Comparison of ENCODE assay signal across 7 cellular contexts in the genomic region with DNA sequence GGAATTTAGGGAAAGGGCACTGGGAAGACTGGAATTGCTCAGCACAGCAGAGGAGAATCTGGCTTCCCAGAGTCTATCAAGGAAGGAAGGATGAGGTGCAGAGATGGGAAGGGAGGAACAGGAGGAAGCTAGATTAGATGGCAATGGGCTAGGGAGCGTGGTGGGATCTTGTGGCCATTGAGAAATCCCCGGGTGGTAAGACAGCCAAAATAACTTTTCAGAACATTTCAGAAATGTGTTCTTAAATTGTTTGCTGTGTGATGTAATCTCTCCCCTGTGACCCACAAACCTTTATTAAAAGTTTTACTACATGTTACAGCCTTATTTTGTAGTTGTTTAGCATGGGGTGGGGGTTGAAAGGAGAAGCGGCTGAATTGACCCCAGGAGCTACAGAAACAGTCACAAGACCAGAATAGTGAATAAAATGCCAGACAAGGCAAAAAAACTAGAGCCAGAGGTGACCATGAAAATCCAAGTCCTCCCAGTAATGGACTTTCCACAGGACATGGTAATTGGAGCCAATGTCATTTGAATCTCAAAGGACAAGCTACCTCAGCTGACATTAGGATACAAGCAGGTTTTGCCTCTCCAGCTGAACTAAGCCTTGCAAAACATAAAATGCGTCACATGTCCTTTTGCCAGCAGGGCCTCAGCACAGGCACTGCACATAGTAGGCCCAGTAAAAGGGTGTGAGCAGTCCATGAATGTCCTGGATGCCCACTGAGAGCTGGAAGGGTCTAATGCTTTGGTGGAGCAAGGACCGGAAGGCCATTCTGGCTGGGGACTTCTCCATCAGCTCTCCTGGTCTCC. TPM values are rescaled to one million over a fixed set of nuclear protein-coding genes. Genes with fewer than 3 reads are reported as not detected.
DNase-seq lines count a peak whose midpoint lies in the region; ATAC-seq, FAIRE-seq and TF ChIP-seq lines count a peak whose summit lies in the region.

No MANE protein-coding gene starts in this region.

- no peak overlapping the region for H3K9ac ChIP-seq in kidney (ENCODE audit: low read length in 2 of 2)

- no peaks in the 10 kb centered on the region for H3K9me3 Mint-ChIP-seq in IgD-negative memory B cell
- no peaks in the 10 kb centered on the region for H3K9me3 Mint-ChIP-seq in stimulated activated naive B cell treated with anti-CD40 and anti-IgM and Interleukin-4, amounts not matched to agents 10 μg/mL and 1 μg/mL and 100 μg/mL, for 72 hours

- H3K36me3 Mint-ChIP-seq in IgD-negative memory B cell = no peaks in the 10 kb centered on the region
- H3K36me3 Mint-ChIP-seq in stimulated activated naive B cell treated with anti-CD40 and anti-IgM and Interleukin-4, amounts not matched to agents 10 μg/mL and 1 μg/mL and 100 μg/mL, for 72 hours = peaks cover 3 to 4% of the 10 kb centered on the region in 2 donors

- no peaks in the 10 kb centered on the region for H3K36me3 ChIP-seq in ascending aorta
- peaks cover 0 to 2% of the 10 kb centered on the region in 2 donors for H3K36me3 ChIP-seq in kidney (ENCODE audit: control insufficient read depth in 1 of 2, insufficient read depth in 2 of 2, low read length in 2 of 2)

- no peaks in the 10 kb centered on the region for H3K27me3 Mint-ChIP-seq in IgD-negative memory B cell
- peaks cover 6 to 12% of the 10 kb centered on the region in 2 donors for H3K27me3 Mint-ChIP-seq in stimulated activated naive B cell treated with anti-CD40 and anti-IgM and Interleukin-4, amounts not matched to agents 10 μg/mL and 1 μg/mL and 100 μg/mL, for 72 hours

- no peaks in the 10 kb centered on the region for H3K27me3 ChIP-seq in ascending aorta

- H3K4me3 ChIP-seq in ascending aorta (no peak overlapping the region), kidney (ENCODE audit: low read length in 2 of 2) (no peak overlapping the region)

- intact Hi-C loops in ascending aorta (cut with DNase I) = loop anchor here (1.0 to 5.0 kb wide), 5 partner anchors 73 to 435 kb away; partner anchors contain the start of genes CSF1 and GNAI3
- intact Hi-C loops in kidney (cut with DNase I) = loop anchor here (5.0 kb wide), 1 partner anchor 206 kb away; no protein-coding TSS in a partner anchor

- TF ChIP-seq CTCF in ascending aorta (IDR thresholded peaks at IDR 0.05) (no peak), kidney (IDR thresholded peaks at IDR 0.05; ENCODE audit: borderline replicate concordance, extremely low read depth, insufficient read depth) (no peak)

- peaks cover 26 to 30% (median 26%) of the 10 kb centered on the region in 3 donors for H3K4me1 Mint-ChIP-seq in IgD-negative memory B cell
- H3K4me1 Mint-ChIP-seq in stimulated activated naive B cell treated with anti-CD40 and anti-IgM and Interleukin-4, amounts not matched to agents 10 μg/mL and 1 μg/mL and 100 μg/mL, for 72 hours = peaks cover 16 to 40% of the 10 kb centered on the region in 2 donors

- peak overlapping the region in 3 of 4 donors; percentile 60 to 90 (median 74) for H3K4me3 Mint-ChIP-seq in IgD-negative memory B cell
- H3K4me3 Mint-ChIP-seq in stimulated activated naive B cell treated with anti-CD40 and anti-IgM and Interleukin-4, amounts not matched to agents 10 μg/mL and 1 μg/mL and 100 μg/mL, for 72 hours = no peak overlapping the region

- no peak for ATAC-seq in stimulated activated naive B cell treated with anti-CD40 and anti-IgM and Interleukin-4, amounts not matched to agents 10 μg/mL and 1 μg/mL and 100 μg/mL, for 72 hours (replicated peaks)
- no peak for ATAC-seq in HG03025 (IDR thresholded peaks at IDR 0.05; ENCODE audit: low FRiP score, unreplicated experiment)

- peak overlapping the region; percentile 35 to 97 for H3K27ac ChIP-seq in ascending aorta
- peak overlapping the region; percentile 2 to 46 for H3K27ac ChIP-seq in kidney (ENCODE audit: low read depth in 2 of 2, low read length in 2 of 2)

- peak overlapping the region in 2 of 3 donors; percentile 57 to 97 for H3K27ac Mint-ChIP-seq in IgD-negative memory B cell
- H3K27ac Mint-ChIP-seq in stimulated activated naive B cell treated with anti-CD40 and anti-IgM and Interleukin-4, amounts not matched to agents 10 μg/mL and 1 μg/mL and 100 μg/mL, for 72 hours = peak overlapping the region; percentile 60

- peaks cover 9 to 10% of the 10 kb centered on the region in 2 donors for H3K4me1 ChIP-seq in ascending aorta
- H3K4me1 ChIP-seq in kidney (ENCODE audit: control insufficient read depth in 1 of 2, insufficient read depth in 1 of 2, low read depth in 1 of 2, low read length in 2 of 2) = peaks cover 27 to 28% of the 10 kb centered on the region in 2 donors

- H3K9me3 ChIP-seq in ascending aorta = no peaks in the 10 kb centered on the region
- no peaks in the 10 kb centered on the region for H3K9me3 ChIP-seq in kidney (ENCODE audit: control insufficient read depth in 1 of 2, low read length in 2 of 2)

- no peak for FAIRE-seq in kidney (lab: Jason Lieb, UNC)

- DNase-seq in ascending aorta (ENCODE audit: low spot score in 2 of 2) = no peak
- no peak for DNase-seq in kidney
- no peak for DNase-seq in stimulated activated naive B cell treated with anti-CD40 and anti-IgM and Interleukin-4, amounts not matched to agents 10 μg/mL and 1 μg/mL and 100 μg/mL, for 72 hours
- DNase-seq in occipital lobe (lab: John Stamatoyannopoulos, UW) = no peak
- DNase-seq in effector CD8-positive, alpha-beta T cell (lab: John Stamatoyannopoulos, UW) = no peak

RNA-seq across cellular contexts. Expression of gene AHCYL1, which starts 1.0 kb away (rescaled TPM):
- 42.5 TPM for polyA plus RNA-seq in IgD-negative memory B cell
- total RNA-seq in ascending aorta = 49.1 TPM
- 125 TPM for total RNA-seq in kidney
- 103 TPM for polyA plus RNA-seq in kidney (ENCODE audit: insufficient read depth, low read depth, low replicate concordance)
- 26.4 TPM for total RNA-seq in occipital lobe

RNA-seq across cellular contexts. Expression of gene STRIP1, which starts 50.8 kb away (rescaled TPM):
- polyA plus RNA-seq in IgD-negative memory B cell (22.5 TPM), kidney (ENCODE audit: insufficient read depth, low read depth, low replicate concordance) (9.5 TPM)
- total RNA-seq in ascending aorta (20.0 TPM), kidney (31.1 TPM), occipital lobe (102 TPM)

Comparison
In these comparisons a context has a peak if more than half of its experiments do, and no peak if none do; other contexts are left out.
1. H3K4me3 Mint-ChIP-seq: peak in IgD-negative memory B cell (3 of 4); none in stimulated activated naive B cell treated with anti-CD40 and anti-IgM and Interleukin-4, amounts not matched to agents 10 μg/mL and 1 μg/mL and 100 μg/mL, for 72 hours (0 of 2).